In genomic region chr9:13269589-13270452, GRCh38 we compare ENCODE assay signal across 1 cellular context.
TF ChIP-seq lines count a peak whose summit lies in the region.

No MANE protein-coding gene starts in this region.

TF ChIP-seq in HEK293, 187 proteins besides CTCF, POLR2A, EP300 and RAD21 (continued from another document and continues in another):
- TF ChIP-seq PRDM4 (tag by site-specific recombination; IDR thresholded peaks at IDR 0.05) (no peak), BCL11A (tag by site-specific recombination; IDR thresholded peaks at IDR 0.05; ENCODE audit: low read depth) (no peak), TSHZ1 (tag by site-specific recombination; IDR thresholded peaks at IDR 0.05; ENCODE audit: borderline replicate concordance) (no peak), ZNF416 (tag by site-specific recombination; IDR thresholded peaks at IDR 0.05) (no peak), ZFP37 (tag by site-specific recombination; IDR thresholded peaks at IDR 0.05) (no peak), ZNF2 (tag by site-specific recombination; IDR thresholded peaks at IDR 0.05) (no peak), ZNF214 (tag by site-specific recombination; IDR thresholded peaks at IDR 0.05; ENCODE audit: borderline replicate concordance) (no peak), ZNF132 (tag by site-specific recombination; IDR thresholded peaks at IDR 0.05; ENCODE audit: borderline replicate concordance) (no peak), SP7 (tag by site-specific recombination; IDR thresholded peaks at IDR 0.05) (peak; percentile 86), ZBTB8A (tag by site-specific recombination; IDR thresholded peaks at IDR 0.05) (no peak), ZBTB44 (tag by site-specific recombination; IDR thresholded peaks at IDR 0.05) (peak; percentile 43; the same call in 1 of the 2 replicates), PRDM10 (tag by site-specific recombination; IDR thresholded peaks at IDR 0.05) (no peak), REPIN1 (tag by site-specific recombination; IDR thresholded peaks at IDR 0.05; ENCODE audit: low read depth) (no peak), ZNF473 (tag by site-specific recombination; IDR thresholded peaks at IDR 0.05) (no peak), ZNF777 (tag by site-specific recombination; IDR thresholded peaks at IDR 0.05; ENCODE audit: borderline replicate concordance) (no peak), ZNF341 (tag by site-specific recombination; IDR thresholded peaks at IDR 0.05; ENCODE audit: low read depth) (no peak), ZNF175 (tag by site-specific recombination; IDR thresholded peaks at IDR 0.05) (no peak), ZBTB21 (tag by site-specific recombination; IDR thresholded peaks at IDR 0.05) (no peak), ZNF623 (tag by site-specific recombination; IDR thresholded peaks at IDR 0.05) (no peak), KLF8 (tag by site-specific recombination; IDR thresholded peaks at IDR 0.05) (peak; percentile 47), HIC1 (tag by site-specific recombination; IDR thresholded peaks at IDR 0.05) (peak; percentile 56; the same call in 1 of the 2 replicates), ZSCAN30 (tag by site-specific recombination; IDR thresholded peaks at IDR 0.05) (no peak), ZNF660 (tag by site-specific recombination; IDR thresholded peaks at IDR 0.05) (0 out of 2 replicates have a peak, but pooled peaks have one; percentile 21), ZNF280D (tag by site-specific recombination; IDR thresholded peaks at IDR 0.05) (no peak), ZNF114 (tag by site-specific recombination; IDR thresholded peaks at IDR 0.05) (no peak), GFI1B (tag by site-specific recombination; IDR thresholded peaks at IDR 0.05) (no peak), ZNF133 (tag by site-specific recombination; IDR thresholded peaks at IDR 0.05) (no peak), ZNF580 (tag by site-specific recombination; IDR thresholded peaks at IDR 0.05) (0 out of 2 replicates have a peak, but pooled peaks have one; percentile 15), ZNF501 (tag by site-specific recombination; IDR thresholded peaks at IDR 0.05) (no peak), ZBTB7A (tag by site-specific recombination; IDR thresholded peaks at IDR 0.05; ENCODE audit: low read depth) (no peak), KLF7 (tag by site-specific recombination; IDR thresholded peaks at IDR 0.05; ENCODE audit: borderline replicate concordance) (no peak), ZFHX2 (tag by site-specific recombination; conservative IDR thresholded peaks at IDR 0.05) (no peak), ZNF791 (tag by site-specific recombination; IDR thresholded peaks at IDR 0.05) (no peak), GLIS1 (tag by site-specific recombination; IDR thresholded peaks at IDR 0.05) (no peak), SP3 (tag by site-specific recombination; IDR thresholded peaks at IDR 0.05) (peak; percentile 32; the same call in 1 of the 2 replicates), IKZF3 (tag by site-specific recombination; IDR thresholded peaks at IDR 0.05) (peak; percentile 29; the same call in 1 of the 2 replicates), OSR2 (tag by site-specific recombination; IDR thresholded peaks at IDR 0.05) (peak; percentile 33), ZBTB6 (tag by site-specific recombination; IDR thresholded peaks at IDR 0.05) (no peak), ZNF555 (tag by site-specific recombination; conservative IDR thresholded peaks at IDR 0.05) (no peak), ZNF692 (tag by site-specific recombination; IDR thresholded peaks at IDR 0.05) (peak; percentile 51; the same call in 1 of the 2 replicates)
